Comparison of ENCODE assay signal across 8 cellular contexts in genomic region chr10:35127289-35127891, GRCh38. TPM values are rescaled to one million over a fixed set of nuclear protein-coding genes. Genes with fewer than 3 reads are reported as not detected.
A peak's percentile ranks its signal among the peaks of the same experiment; 100 is the strongest.
DNase-seq lines count a peak whose midpoint lies in the region; ATAC-seq and TF ChIP-seq lines count a peak whose summit lies in the region.

No MANE protein-coding gene starts in this region.

- peak overlapping the region; percentile 64 for H2AFZ ChIP-seq in MM.1S (ENCODE audit: low read length)

- TF ChIP-seq CTCF in AG04449 (IDR thresholded peaks at IDR 0.05; ENCODE audit: insufficient read depth, low read length, missing control alignments) = no peak
- TF ChIP-seq CTCF in MM.1S (IDR thresholded peaks at IDR 0.05; ENCODE audit: low read length) = no peak
- TF ChIP-seq CTCF in activated CD8-positive, alpha-beta T cell treated with anti-CD3 and anti-CD28 coated beads for 36 hours (IDR thresholded peaks at IDR 0.05) = no peak

- H3K27me3 Mint-ChIP-seq in activated CD8-positive, alpha-beta T cell treated with anti-CD3 and anti-CD28 coated beads for 36 hours = no peaks in the 10 kb centered on the region
- H3K27me3 Mint-ChIP-seq in memory B cell = no peaks in the 10 kb centered on the region

- peak overlapping the region; percentile 97 for H3K27ac ChIP-seq in MM.1S (ENCODE audit: low read length)

- H3K36me3 ChIP-seq in MM.1S (replicated peaks; ENCODE audit: insufficient read depth, low read length) = no peaks in the 10 kb centered on the region

- intact Hi-C loops in activated CD8-positive, alpha-beta T cell treated with anti-CD3 and anti-CD28 coated beads for 36 hours (cut with micrococcal nuclease) = loop anchor here (1.0 to 10.0 kb wide), 2 partner anchors 68 to 207 kb away; partner anchors contain the start of gene CCNY

- H3K79me2 ChIP-seq in MM.1S (ENCODE audit: low read length) = peaks cover 12% of the 10 kb centered on the region

- H3K9me2 ChIP-seq in MM.1S (replicated peaks; ENCODE audit: insufficient read depth, low read length) = no peaks in the 10 kb centered on the region

- no peaks in the 10 kb centered on the region for H3K27me3 ChIP-seq in MM.1S (replicated peaks; ENCODE audit: insufficient read depth, low read length)

- POLR2A ChIA-PET in AG04449 (lab: Yijun Ruan, JAX) = interaction anchor here (0.6 to 2.8 kb wide), 3 partner anchors 46 to 370 kb away, joined by 3 to 17 read pairs (median 5); no protein-coding TSS in a partner anchor
- POLR2A ChIA-PET in activated CD8-positive, alpha-beta T cell treated with anti-CD3 and anti-CD28 coated beads for 36 hours (lab: Charles Lee) = interaction anchor here (0.9 to 5.0 kb wide), 18 partner anchors 10 to 228 kb away, joined by 3 to 81 read pairs (median 6); no protein-coding TSS in a partner anchor

- peak overlapping the region; percentile 99 for H3K9ac ChIP-seq in MM.1S (ENCODE audit: low read length)

- CTCF ChIA-PET in AG04449 (lab: Yijun Ruan, JAX) = interaction anchor here (0.6 to 3.6 kb wide), 12 partner anchors 10 to 1754 kb away, joined by 3 to 34 read pairs (median 4); no protein-coding TSS in a partner anchor
- CTCF ChIA-PET in activated CD8-positive, alpha-beta T cell treated with anti-CD3 and anti-CD28 coated beads for 36 hours (lab: Charles Lee) = interaction anchor here (1.0 to 12.6 kb wide), 10 partner anchors 22 to 223 kb away, joined by 3 to 255 read pairs (median 9); no protein-coding TSS in a partner anchor

- H3K9me3 Mint-ChIP-seq in activated CD8-positive, alpha-beta T cell treated with anti-CD3 and anti-CD28 coated beads for 36 hours = no peaks in the 10 kb centered on the region
- H3K9me3 Mint-ChIP-seq in memory B cell = no peaks in the 10 kb centered on the region

- peaks cover 15% of the 10 kb centered on the region for H3K4me1 ChIP-seq in MM.1S (ENCODE audit: low read length)

- no peaks in the 10 kb centered on the region for H4K20me1 ChIP-seq in MM.1S (ENCODE audit: insufficient read depth, low read length)

- peaks cover 9% of the 10 kb centered on the region for H3F3A ChIP-seq in MM.1S (ENCODE audit: insufficient read depth, low read length)

- peaks cover 58% of the 10 kb centered on the region for H3K4me1 Mint-ChIP-seq in activated CD8-positive, alpha-beta T cell treated with anti-CD3 and anti-CD28 coated beads for 36 hours (ENCODE audit: low read depth)
- H3K4me1 Mint-ChIP-seq in memory B cell = peaks cover 17% of the 10 kb centered on the region

- ATAC-seq in GM19372 (IDR thresholded peaks at IDR 0.05; ENCODE audit: low read depth, unreplicated experiment) (peak; percentile 10), memory B cell (ENCODE audit: low read depth) (peak; percentile 2)
- no peak for ATAC-seq in activated CD8-positive, alpha-beta T cell treated with anti-CD3 and anti-CD28 coated beads for 36 hours

- peak overlapping the region; percentile 98 for H3K27ac Mint-ChIP-seq in activated CD8-positive, alpha-beta T cell treated with anti-CD3 and anti-CD28 coated beads for 36 hours
- peak overlapping the region; percentile 99 for H3K27ac Mint-ChIP-seq in memory B cell

- peaks cover 22% of the 10 kb centered on the region for H3K36me3 Mint-ChIP-seq in activated CD8-positive, alpha-beta T cell treated with anti-CD3 and anti-CD28 coated beads for 36 hours (ENCODE audit: low read depth)
- H3K36me3 Mint-ChIP-seq in memory B cell = no peaks in the 10 kb centered on the region

- H3K4me3 ChIP-seq in AG04449 (ENCODE audit: low read depth, low read length) (peak overlapping the region; percentile 74), MM.1S (ENCODE audit: low read length) (peak overlapping the region; percentile 96)

- H3K4me2 ChIP-seq in MM.1S (ENCODE audit: low read depth, low read length) = peak overlapping the region; percentile 73

- H3K4me3 Mint-ChIP-seq in activated CD8-positive, alpha-beta T cell treated with anti-CD3 and anti-CD28 coated beads for 36 hours = peak overlapping the region; percentile 97
- H3K4me3 Mint-ChIP-seq in memory B cell = peak overlapping the region; percentile 91

- H3K9me3 ChIP-seq in MM.1S (replicated peaks; ENCODE audit: insufficient read depth, low read length) = no peaks in the 10 kb centered on the region

- DNase-seq in AG04449 (ENCODE audit: low read depth, low spot score) (no peak), MM.1S (peak; percentile 53), memory B cell (ENCODE audit: low spot score in 2 of 2) (no peak), NCI-H1092 (lab: John Stamatoyannopoulos, UW) (no peak)
- DNase-seq in activated CD8-positive, alpha-beta T cell treated with anti-CD3 and anti-CD28 coated beads for 36 hours = peak; percentile 71
- DNase-seq in effector CD4-positive, alpha-beta T cell = peak; percentile 51
- DNase-seq in stimulated activated CD8-positive, alpha-beta memory T cell treated with anti-CD3 and anti-CD28 coated beads, Interleukin-12 subunit alpha, Interleukin-12 subunit beta, amount 100 ng/mL, for 1 hour (ENCODE audit: low read depth) = peak; percentile 48

RNA-seq across cellular contexts. Expression of gene CREM, which starts 0.7 kb away (rescaled TPM):
- total RNA-seq in activated CD8-positive, alpha-beta T cell treated with anti-CD3 and anti-CD28 coated beads for 36 hours = 100 to 1,000 TPM; 121 to 131 TPM

RNA-seq across cellular contexts. Expression of gene CUL2, which starts 37.2 kb away (rescaled TPM):
- total RNA-seq in activated CD8-positive, alpha-beta T cell treated with anti-CD3 and anti-CD28 coated beads for 36 hours = 10 to 100 TPM; 37.4 to 40.2 TPM

Comparison
In these comparisons a context has a peak if more than half of its experiments do, and no peak if none do; other contexts are left out.
1. DNase-seq: peak in MM.1S (single experiment), activated CD8-positive, alpha-beta T cell treated with anti-CD3 and anti-CD28 coated beads for 36 hours (single experiment), effector CD4-positive, alpha-beta T cell (single experiment) and stimulated activated CD8-positive, alpha-beta memory T cell treated with anti-CD3 and anti-CD28 coated beads, Interleukin-12 subunit alpha, Interleukin-12 subunit beta, amount 100 ng/mL, for 1 hour (single experiment); none in AG04449 (single experiment), memory B cell (0 of 2) and NCI-H1092 (single experiment).